ENCODE assay signal across 17 cellular contexts in genomic region chr2:33336036-33336625, GRCh38.
A peak's percentile ranks its signal among the peaks of the same experiment; 100 is the strongest.
DNase-seq lines count a peak whose midpoint lies in the region; ATAC-seq and TF ChIP-seq lines count a peak whose summit lies in the region.
"Had no signal": no experiment of that assay in that cellular context is flagged by ENCODE, and none has a peak within 500 bp of the region (broad histone marks: within the 10 kb centered on the region; RNA-seq: fewer than 3 reads in every experiment).

No MANE protein-coding gene starts in this region.

- H3K4me3 ChIP-seq in spleen, result peak overlapping the region in 1 of 8 donors; percentile 26
- no peak overlapping the region for H3K4me3 ChIP-seq in esophagus squamous epithelium
- H3K4me3 ChIP-seq: heart left ventricle, neural progenitor cell, SJCRH30, smooth muscle cell, upper lobe of right lung had no signal

- H3K27me3 ChIP-seq in spleen (replicated peaks in 1 of 7) (no peaks in the 10 kb centered on the region), esophagus squamous epithelium (no peaks in the 10 kb centered on the region)
- H3K27me3 ChIP-seq: heart left ventricle, neural progenitor cell, SJCRH30, upper lobe of right lung had no signal

- H3K9me3 ChIP-seq in spleen (no peaks in the 10 kb centered on the region), esophagus squamous epithelium (no peaks in the 10 kb centered on the region)
- H3K9me3 ChIP-seq: heart left ventricle, SJCRH30, upper lobe of right lung had no signal

- intact Hi-C loops in spleen (cut with DNase I; ENCODE audit: low total_unique reads) (no loop called here), left ventricle myocardium superior (cut with micrococcal nuclease) (no loop called here), esophagus squamous epithelium (cut with DNase I) (no loop called here)

- WGBS in spleen, 5 donors, result 24 to 49% (median 30%) methylated on average over 4 of the region's 4 CpGs
- 63 to 78% methylated on average over 4 of the region's 4 CpGs for WGBS in esophagus squamous epithelium, 2 donors

- TF ChIP-seq CTCF in spleen (IDR thresholded peaks at IDR 0.05 in 8 of 11, conservative IDR thresholded peaks at IDR 0.05 in 3 of 11) (no peak), esophagus squamous epithelium (IDR thresholded peaks at IDR 0.05) (no peak)

- DNase-seq in SIG-M5 treated with dmso at 0.1 percent for 504 hours (lab: John Stamatoyannopoulos, UW; ENCODE audit: unreplicated experiment), result peak; percentile 37
- no peak for DNase-seq in SIG-M5 (lab: John Stamatoyannopoulos, UW)
- DNase-seq in SKM-1 treated with dmso at 0.1 percent for 144 hours (lab: John Stamatoyannopoulos, UW; ENCODE audit: unreplicated experiment), result peak; percentile 8
- DNase-seq in spleen, result no peak
- no peak for DNase-seq in LoVo (ENCODE audit: low spot score)
- DNase-seq in left ventricle myocardium superior, result no peak
- no peak for DNase-seq in esophagus squamous epithelium (lab: John Stamatoyannopoulos, UW)
- DNase-seq: activated T-cell treated with anti-CD3 and anti-CD28 coated beads, Interleukin-2, amount 50 U/mL, for 24 hours; COR-L47; heart left ventricle; SJCRH30; upper lobe of right lung had no signal

- no peaks in the 10 kb centered on the region for H3K36me3 ChIP-seq in spleen
- no peaks in the 10 kb centered on the region for H3K36me3 ChIP-seq in esophagus squamous epithelium
- H3K36me3 ChIP-seq: neural progenitor cell, SJCRH30, upper lobe of right lung had no signal

- H3K4me1 ChIP-seq in spleen (peaks cover 0 to 25% (median 7%) of the 10 kb centered on the region in 6 donors), esophagus squamous epithelium (peaks cover 0 to 5% (median 4%) of the 10 kb centered on the region in 3 donors)
- H3K4me1 ChIP-seq: neural progenitor cell, SJCRH30, upper lobe of right lung had no signal

- H3K27ac ChIP-seq in spleen (peak overlapping the region in 7 of 8 donors; percentile 8 to 54 (median 47)), esophagus squamous epithelium (no peak overlapping the region)
- H3K27ac ChIP-seq: 22Rv1, neural progenitor cell, SJCRH30, upper lobe of right lung had no signal

- TF ChIP-seq POLR2A in spleen (IDR thresholded peaks at IDR 0.05) (no peak), esophagus squamous epithelium (IDR thresholded peaks at IDR 0.05) (no peak)

- ATAC-seq in HG03175 (IDR thresholded peaks at IDR 0.05; ENCODE audit: unreplicated experiment) (peak; percentile 74), left ventricle myocardium superior (no peak)
- ATAC-seq: left lobe of liver had no signal

Comparison
In these comparisons a context has a peak if more than half of its experiments do, and no peak if none do; other contexts are left out.
1. DNase-seq: peak in SIG-M5 treated with dmso at 0.1 percent for 504 hours (single experiment) and SKM-1 treated with dmso at 0.1 percent for 144 hours (single experiment); none in SIG-M5 (single experiment), spleen (single experiment), LoVo (single experiment), left ventricle myocardium superior (single experiment) and esophagus squamous epithelium (single experiment).
2. H3K27ac ChIP-seq: peak in spleen (7 of 8); none in esophagus squamous epithelium (0 of 4).